In the genomic region with DNA sequence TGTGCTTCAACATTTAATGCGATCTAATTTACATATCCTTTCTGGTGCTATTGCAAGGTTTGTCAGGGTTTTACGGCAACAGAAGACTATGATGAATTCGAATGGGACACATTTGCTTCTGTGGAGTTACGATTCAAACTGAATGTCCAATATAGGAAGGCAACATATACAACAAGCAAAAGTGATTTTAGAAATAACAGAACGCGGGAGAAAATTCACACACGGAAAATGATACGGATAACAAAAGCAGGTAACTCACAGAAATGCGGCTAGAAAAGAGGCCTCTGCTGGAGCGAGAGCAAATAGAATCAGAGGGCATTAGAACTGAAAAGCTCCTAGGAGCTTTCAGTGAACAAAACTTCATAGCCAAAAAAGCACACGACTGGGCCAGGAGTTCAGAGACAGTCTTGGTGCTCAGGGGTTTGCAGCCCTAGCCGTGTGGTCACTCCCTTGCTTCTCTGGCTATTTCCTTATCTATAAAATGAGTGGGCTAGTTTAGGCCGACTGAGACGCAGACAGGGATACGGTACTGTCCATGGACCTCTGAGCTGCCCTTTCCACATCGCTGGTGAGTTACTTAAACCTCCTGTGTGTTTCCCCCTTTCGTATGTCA, we compare ENCODE assay signal across 8 cellular contexts. TPM values are rescaled to one million over a fixed set of nuclear protein-coding genes. Genes with fewer than 3 reads are reported as not detected.
DNase-seq lines count a peak whose midpoint lies in the region; ATAC-seq and TF ChIP-seq lines count a peak whose summit lies in the region.

No MANE protein-coding gene starts in this region.

- H2AK5ac ChIP-seq in mesendoderm (ENCODE audit: low read length) = no peak overlapping the region

- WGBS in mesendoderm (ENCODE audit: extremely low coverage, insufficient coverage, low lambda C conversion rate) = no CpG with 5 or more reads among the region's 17 CpGs

- peak overlapping the region; percentile 20 for H3K18ac ChIP-seq in mesendoderm (ENCODE audit: low read length)

- H3K4me1 ChIP-seq in mesendoderm (ENCODE audit: control insufficient read depth, low read depth, low read length) = no peaks in the 10 kb centered on the region

- ATAC-seq in GM18502 (IDR thresholded peaks at IDR 0.05; ENCODE audit: poor library complexity, unreplicated experiment) (peak; percentile 39), HG02970 (IDR thresholded peaks at IDR 0.05; ENCODE audit: low FRiP score, unreplicated experiment) (peak; percentile 25)

- no peak overlapping the region for H2BK15ac ChIP-seq in mesendoderm (replicated peaks; ENCODE audit: low read depth)

- peak overlapping the region; percentile 10 for H2BK5ac ChIP-seq in mesendoderm (ENCODE audit: low read length)

- H3K79me2 ChIP-seq in mesendoderm (ENCODE audit: control insufficient read depth, insufficient read depth, low read length) = peaks cover 11% of the 10 kb centered on the region

- H3K79me1 ChIP-seq in mesendoderm (ENCODE audit: low read length) = no peaks in the 10 kb centered on the region

- no peak overlapping the region for H3K23ac ChIP-seq in mesendoderm (ENCODE audit: low read length)

- no peak overlapping the region for H4K5ac ChIP-seq in mesendoderm (ENCODE audit: low read length)

- no peaks in the 10 kb centered on the region for H3K36me3 ChIP-seq in mesendoderm (ENCODE audit: control insufficient read depth, insufficient read depth, low read length)

- no peak overlapping the region for H4K8ac ChIP-seq in mesendoderm (ENCODE audit: low read depth, low read length)

- DNase-seq in AG10803 (ENCODE audit: low read depth) (no peak), OCI-M2 (lab: John Stamatoyannopoulos, UW; ENCODE audit: unreplicated experiment) (peak; percentile 89), mesendoderm (no peak), NCI-H2196 treated with DMSO at 0.1 percent for 48 hours (lab: John Stamatoyannopoulos, UW; ENCODE audit: unreplicated experiment) (no peak), H4 (ENCODE audit: low spot score) (no peak)

- H2BK120ac ChIP-seq in mesendoderm (ENCODE audit: low read depth, low read length) = no peak overlapping the region

- TF ChIP-seq CTCF in AG10803 (conservative IDR thresholded peaks at IDR 0.05; ENCODE audit: low read length) = 0 out of 2 replicates have a peak, but pooled peaks have one; percentile 1

- H3K9ac ChIP-seq in mesendoderm (ENCODE audit: low read length) = peak overlapping the region; percentile 76

- peak overlapping the region; percentile 84 for H3K56ac ChIP-seq in mesendoderm (ENCODE audit: low read length)

- H3K27me3 ChIP-seq in mesendoderm (ENCODE audit: insufficient read depth, low read length, poor library complexity) = no peaks in the 10 kb centered on the region

- H3K27ac ChIP-seq in cingulate gyrus (ENCODE audit: low read depth, low read length) = peak overlapping the region; percentile 61
- no peak overlapping the region for H3K27ac ChIP-seq in mesendoderm (ENCODE audit: low read depth, low read length)

- H3K4me2 ChIP-seq in mesendoderm (ENCODE audit: low read length) = peak overlapping the region; percentile 79

- H3K4ac ChIP-seq in mesendoderm (ENCODE audit: low read depth, low read length) = no peak overlapping the region

- H3K4me3 ChIP-seq in AG10803 (ENCODE audit: low read length) = peak overlapping the region; percentile 99
- H3K4me3 ChIP-seq in mesendoderm (ENCODE audit: low read length) = peak overlapping the region; percentile 68

RNA-seq across cellular contexts. Expression of gene TAX1BP1, which starts 0.6 kb away (rescaled TPM):
- polyA plus RNA-seq in mesendoderm (2013, experiment 1 of 2) = 84.0 TPM
- 83.0 TPM for polyA plus RNA-seq in mesendoderm (2013, experiment 2 of 2)
- 131 and 164 TPM in 2 replicates for total RNA-seq in H4 (2014; rRNA removed; shearing (Covaris generic))
